ENCODE assay signal across 8 cellular contexts in the genomic region with DNA sequence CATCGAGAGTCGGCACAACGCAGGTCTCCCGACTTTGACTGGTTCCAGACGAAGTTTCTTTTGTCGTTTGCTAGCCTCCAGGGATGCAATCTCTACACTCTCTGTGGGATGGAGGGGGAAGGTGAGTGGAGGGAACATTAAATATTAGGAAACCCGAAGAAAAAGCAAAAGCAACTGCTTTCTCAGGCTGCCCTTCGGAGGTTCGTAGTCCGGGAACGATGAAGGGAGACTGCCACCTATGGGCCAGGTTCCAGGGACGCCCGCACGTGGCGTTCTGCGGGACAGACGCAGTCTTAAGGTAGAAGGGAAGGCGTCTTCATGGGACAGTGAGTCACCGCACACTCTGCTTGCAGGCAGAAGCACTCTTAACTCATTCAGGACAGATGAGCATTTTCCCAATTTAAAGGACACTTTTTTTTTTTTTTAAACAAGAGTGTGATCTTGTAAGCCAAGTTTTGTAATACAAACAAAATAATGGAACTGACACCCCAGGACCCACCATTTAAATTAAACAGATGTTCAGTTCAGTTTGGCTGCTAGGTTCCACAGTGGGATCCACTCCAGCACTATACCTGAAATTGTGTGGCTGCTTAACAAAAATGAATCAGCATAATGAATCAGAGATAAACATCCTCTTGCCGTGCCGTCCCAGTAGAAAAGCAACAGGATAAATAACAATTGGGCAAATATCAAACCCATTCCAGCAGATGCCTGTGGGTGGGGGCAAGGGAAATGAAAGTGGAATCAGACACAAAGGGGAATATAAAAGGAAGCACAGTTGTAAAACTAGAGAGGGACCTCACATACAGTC.
A peak's percentile ranks its signal among the peaks of the same experiment; 100 is the strongest.
DNase-seq lines count a peak whose midpoint lies in the region; ATAC-seq, FAIRE-seq and TF ChIP-seq lines count a peak whose summit lies in the region.

No MANE protein-coding gene starts in this region.

- H3K27ac ChIP-seq in A549 (peak overlapping the region; percentile 64 to 74; a peak in 5 of 6 replicates), MM.1S (ENCODE audit: low read length) (peak overlapping the region; percentile 56; the same call in 1 of the 2 replicates), heart right ventricle (peak overlapping the region in 5 of 10 donors; percentile 5 to 42 (median 33)), transverse colon (peak overlapping the region; percentile 46 to 80 (median 68))

- CTCF ChIA-PET in A549 (lab: Yijun Ruan, JAX) = interaction anchor here (0.6 to 2.0 kb wide), 12 partner anchors 15 to 258 kb away, joined by 3 to 7 read pairs (median 3); no protein-coding TSS in a partner anchor

- no peak for TF ChIP-seq POLR2A in A549 (IDR thresholded peaks at IDR 0.05; ENCODE audit: low read length)
- TF ChIP-seq POLR2A in transverse colon (IDR thresholded peaks at IDR 0.05) = no peak

- peak overlapping the region; percentile 70 for H2AFZ ChIP-seq in MM.1S (ENCODE audit: low read length)

- H3K36me3 ChIP-seq in MM.1S (replicated peaks; ENCODE audit: insufficient read depth, low read length) (no peaks in the 10 kb centered on the region), adipocyte (ENCODE audit: control insufficient read depth, insufficient read depth, low read length, severe bottlenecking) (no peaks in the 10 kb centered on the region), heart right ventricle (no peaks in the 10 kb centered on the region), transverse colon (no peaks in the 10 kb centered on the region)

- H3K4me3 ChIP-seq in A549 (peak overlapping the region; percentile 44), MM.1S (ENCODE audit: low read length) (peak overlapping the region; percentile 67), adipocyte (ENCODE audit: low read length) (peak overlapping the region; percentile 82), heart right ventricle (peak overlapping the region in 9 of 10 donors; percentile 31 to 64 (median 55)), transverse colon (peak overlapping the region; percentile 34 to 54 (median 42))

- H3K4me1 ChIP-seq in A549 (0 out of 3 replicates have a peak, but pooled peaks cover 5% of the 10 kb centered on the region), MM.1S (ENCODE audit: low read length) (peaks cover 30% of the 10 kb centered on the region), adipocyte (ENCODE audit: control insufficient read depth, insufficient read depth, low read length) (peaks cover 40% of the 10 kb centered on the region), heart right ventricle (peaks cover 0 to 21% (median 7%) of the 10 kb centered on the region in 9 donors), transverse colon (peaks cover 5 to 19% (median 9%) of the 10 kb centered on the region in 4 donors)

- in situ Hi-C loops in transverse colon (cut with MboI; ENCODE audit: low pct_ligation_motif_present in 1 of 4, low pct_unique_long_range_greater_than_20kb in 1 of 4, low sequenced_read_pairs in 3 of 4) = loop anchor here in 2 of 4 donors (5.0 to 10.0 kb wide), 2 partner anchors 238 to 240 kb away; no protein-coding TSS in a partner anchor

- H3K9ac ChIP-seq in MM.1S (ENCODE audit: low read length) (peak overlapping the region; percentile 62), adipocyte (ENCODE audit: low read length) (peak overlapping the region; percentile 85)

- POLR2A ChIA-PET in A549 (lab: Yijun Ruan, JAX) = no interaction called here

- no peaks in the 10 kb centered on the region for H4K20me1 ChIP-seq in MM.1S (ENCODE audit: insufficient read depth, low read length)

- peak; percentile 80 to 82 for DNase-seq in A549 (ENCODE audit: low read depth in 1 of 2, low spot score in 1 of 2)
- DNase-seq in MM.1S = peak; percentile 92
- DNase-seq in T follicular helper cell (ENCODE audit: low read depth) = peak; percentile 62
- DNase-seq in adipocyte (ENCODE audit: low read depth) = peak; percentile 92
- DNase-seq in heart right ventricle = peak; percentile 82
- peak; percentile 55 to 97 (median 80) for DNase-seq in posterior cingulate gyrus
- DNase-seq in transverse colon = peak; percentile 92

- H3K4me2 ChIP-seq in A549 (peak overlapping the region; percentile 87), MM.1S (ENCODE audit: low read depth, low read length) (peak overlapping the region; percentile 55)

- H3K9me2 ChIP-seq in MM.1S (replicated peaks; ENCODE audit: insufficient read depth, low read length) = no peaks in the 10 kb centered on the region

- H3K27me3 ChIP-seq in MM.1S (replicated peaks; ENCODE audit: insufficient read depth, low read length) = no peaks in the 10 kb centered on the region
- no peaks in the 10 kb centered on the region for H3K27me3 ChIP-seq in adipocyte (replicated peaks; ENCODE audit: control insufficient read depth, insufficient read depth, low read length)
- no peaks in the 10 kb centered on the region for H3K27me3 ChIP-seq in heart right ventricle
- H3K27me3 ChIP-seq in transverse colon = no peaks in the 10 kb centered on the region

- peak; percentile 79 to 81 for TF ChIP-seq RAD21 in A549 (conservative IDR thresholded peaks at IDR 0.05 in 1 of 2, IDR thresholded peaks at IDR 0.05 in 1 of 2)

- TF ChIP-seq CTCF in A549 (IDR thresholded peaks at IDR 0.05) (peak; percentile 64), MM.1S (IDR thresholded peaks at IDR 0.05; ENCODE audit: low read length) (peak; percentile 91), heart right ventricle (IDR thresholded peaks at IDR 0.05) (peak; percentile 41 to 93 (median 82)), transverse colon (IDR thresholded peaks at IDR 0.05) (peak; percentile 71 to 88 (median 79))

- H3K9me3 ChIP-seq in A549 = no peaks in the 10 kb centered on the region
- no peaks in the 10 kb centered on the region for H3K9me3 ChIP-seq in MM.1S (replicated peaks; ENCODE audit: insufficient read depth, low read length)
- H3K9me3 ChIP-seq in adipocyte (ENCODE audit: control insufficient read depth, low read length) = no peaks in the 10 kb centered on the region
- no peaks in the 10 kb centered on the region for H3K9me3 ChIP-seq in heart right ventricle
- no peaks in the 10 kb centered on the region for H3K9me3 ChIP-seq in transverse colon

- peaks cover 26% of the 10 kb centered on the region for H3K79me2 ChIP-seq in MM.1S (ENCODE audit: low read length)

- peak; percentile 96 to 99 for ATAC-seq in A549
- peak; percentile 64 for ATAC-seq in GM19025 (IDR thresholded peaks at IDR 0.05; ENCODE audit: low read depth, unreplicated experiment)
- peak; percentile 89 to 96 (median 93) for ATAC-seq in heart right ventricle

- no peak for FAIRE-seq in A549 (lab: Jason Lieb, UNC)

- H3F3A ChIP-seq in MM.1S (ENCODE audit: insufficient read depth, low read length) = no peaks in the 10 kb centered on the region

- intact Hi-C loops in heart right ventricle (cut with DNase I) = loop anchor here (1.0 to 10.0 kb wide), 13 partner anchors 52 to 292 kb away; a partner anchor contains a TSS
- intact Hi-C loops in posterior cingulate gyrus (cut with DNase I) = loop anchor here (1.0 to 10.0 kb wide), 4 partner anchors 55 to 240 kb away; no protein-coding TSS in a partner anchor
- intact Hi-C loops in transverse colon (cut with DNase I; ENCODE audit: low total_unique reads) = loop anchor here (5.0 kb wide), 2 partner anchors 50 to 240 kb away; no protein-coding TSS in a partner anchor

- TF ChIP-seq EP300 in A549 (IDR thresholded peaks at IDR 0.05) = no peak
- TF ChIP-seq EP300 in transverse colon (IDR thresholded peaks at IDR 0.05; ENCODE audit: low read depth) = no peak

- WGBS in A549 (ENCODE audit: missing lambda C conversion rate) = 5% methylated on average over 20 of the region's 21 CpGs
- WGBS in heart right ventricle, 2 donors = 5 to 6% methylated on average over 21 of the region's 21 CpGs
- WGBS in transverse colon (ENCODE audit: low coverage in 1 of 2), 2 donors = 4 to 19% methylated on average over 10 to 21 of the region's 21 CpGs

TF ChIP-seq in A549, 52 proteins besides CTCF, POLR2A, EP300 and RAD21:
- TF ChIP-seq NPAS2 (CRISPR knock-in tag; IDR thresholded peaks at IDR 0.05; ENCODE audit: borderline replicate concordance) = 0 out of 2 replicates have a peak, but pooled peaks have one; percentile 7
- TF ChIP-seq, protein P1, sequence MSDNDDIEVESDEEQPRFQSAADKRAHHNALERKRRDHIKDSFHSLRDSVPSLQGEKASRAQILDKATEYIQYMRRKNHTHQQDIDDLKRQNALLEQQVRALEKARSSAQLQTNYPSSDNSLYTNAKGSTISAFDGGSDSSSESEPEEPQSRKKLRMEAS (IDR thresholded peaks at IDR 0.05) = peak; percentile 96
- TF ChIP-seq MYC (IDR thresholded peaks at IDR 0.05; ENCODE audit: borderline replicate concordance, low read length) = peak; percentile 94
- TF ChIP-seq BHLHE40 (IDR thresholded peaks at IDR 0.05; ENCODE audit: low read depth, low read length) = peak; percentile 61; the same call in 1 of the 2 replicates
- no peak for TF ChIP-seq CBX8 (IDR thresholded peaks at IDR 0.05)
- TF ChIP-seq SMC3 (IDR thresholded peaks at IDR 0.05) = peak; percentile 77
- TF ChIP-seq EHMT2 (IDR thresholded peaks at IDR 0.05; ENCODE audit: low read depth) = no peak
- no peak for TF ChIP-seq RCOR1 (IDR thresholded peaks at IDR 0.05; ENCODE audit: low read depth, low read length)
- 0 out of 2 replicates have a peak, but pooled peaks have one; percentile 12 for TF ChIP-seq FOSL2 (IDR thresholded peaks at IDR 0.05)
- peak; percentile 72 for TF ChIP-seq FOSL2 (CRISPR knock-in tag; IDR thresholded peaks at IDR 0.05)
- TF ChIP-seq CHD4 (IDR thresholded peaks at IDR 0.05; ENCODE audit: borderline replicate concordance) = no peak
- TF ChIP-seq SREBF2 (IDR thresholded peaks at IDR 0.05) = no peak
